In the genomic region with DNA sequence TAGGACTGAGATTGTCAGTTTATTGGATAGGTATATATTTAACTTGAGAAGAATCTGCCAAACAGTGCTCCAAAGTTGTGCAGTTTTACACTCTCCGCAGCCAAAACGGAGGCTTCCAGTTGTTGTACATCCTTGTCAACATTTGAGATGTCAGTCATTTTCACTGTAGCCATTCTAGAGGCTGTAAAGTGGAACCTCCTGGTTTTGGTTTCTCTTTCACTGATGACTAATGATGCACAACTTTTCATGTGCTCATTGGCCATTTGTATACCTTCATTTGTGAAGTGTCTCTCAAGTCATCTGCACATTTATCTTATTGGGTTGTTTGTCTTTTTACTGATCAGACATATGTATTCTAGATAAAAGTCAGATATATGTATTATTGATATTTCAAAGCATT, we compare ENCODE assay signal across 9 cellular contexts. TPM values are rescaled to one million over a fixed set of nuclear protein-coding genes. Genes with fewer than 3 reads are reported as not detected.
DNase-seq lines count a peak whose midpoint lies in the region; ATAC-seq and TF ChIP-seq lines count a peak whose summit lies in the region.
"Not testable (repeated sequence)": the region's sequence is repeated elsewhere in the genome, so short reads cannot be mapped to it uniquely, and the experiment has no call there.
"Had no signal": no experiment of that assay in that cellular context is flagged by ENCODE, and none has a peak within 500 bp of the region (broad histone marks: within the 10 kb centered on the region; RNA-seq: fewer than 3 reads in every experiment).

No MANE protein-coding gene starts in this region.

- not testable (repeated sequence) for DNase-seq in activated CD8-positive, alpha-beta T cell treated with anti-CD3 and anti-CD28 coated beads for 36 hours; foreskin keratinocyte

- H3K36me3 Mint-ChIP-seq in activated CD8-positive, alpha-beta T cell treated with anti-CD3 and anti-CD28 coated beads for 36 hours (ENCODE audit: low read depth): not testable (repeated sequence)

- H3K9me3 Mint-ChIP-seq in activated CD8-positive, alpha-beta T cell treated with anti-CD3 and anti-CD28 coated beads for 36 hours: not testable (repeated sequence)

- H3K27me3 Mint-ChIP-seq in activated CD8-positive, alpha-beta T cell treated with anti-CD3 and anti-CD28 coated beads for 36 hours: not testable (repeated sequence)

- POLR2A ChIA-PET in activated CD8-positive, alpha-beta T cell treated with anti-CD3 and anti-CD28 coated beads for 36 hours (lab: Charles Lee): not testable (repeated sequence)

- not testable (repeated sequence) for H3K27me3 ChIP-seq in foreskin keratinocyte

- H3K4me3 Mint-ChIP-seq in activated CD8-positive, alpha-beta T cell treated with anti-CD3 and anti-CD28 coated beads for 36 hours: not testable (repeated sequence)

- CTCF ChIA-PET in activated CD8-positive, alpha-beta T cell treated with anti-CD3 and anti-CD28 coated beads for 36 hours (lab: Charles Lee): not testable (repeated sequence)

- not testable (repeated sequence) for H3K27ac ChIP-seq in foreskin keratinocyte

- H3K4me1 Mint-ChIP-seq in activated CD8-positive, alpha-beta T cell treated with anti-CD3 and anti-CD28 coated beads for 36 hours (ENCODE audit: low read depth): not testable (repeated sequence)

- not testable (repeated sequence) for TF ChIP-seq CTCF in activated CD8-positive, alpha-beta T cell treated with anti-CD3 and anti-CD28 coated beads for 36 hours (IDR thresholded peaks at IDR 0.05); foreskin keratinocyte (conservative IDR thresholded peaks at IDR 0.05)

- not testable (repeated sequence) for H3K4me1 ChIP-seq in foreskin keratinocyte

- peak; percentile 50 for ATAC-seq in GM18868 (IDR thresholded peaks at IDR 0.05; ENCODE audit: unreplicated experiment)
- peak; percentile 48 for ATAC-seq in GM19468 (IDR thresholded peaks at IDR 0.05; ENCODE audit: extremely low read depth, unreplicated experiment)
- peak; percentile 52 for ATAC-seq in HG02588 (IDR thresholded peaks at IDR 0.05; ENCODE audit: unreplicated experiment)
- peak; percentile 77 for ATAC-seq in HG02981 (IDR thresholded peaks at IDR 0.05; ENCODE audit: unreplicated experiment)
- peak; percentile 47 for ATAC-seq in HG03469 (IDR thresholded peaks at IDR 0.05; ENCODE audit: unreplicated experiment)
- peak; percentile 85 for ATAC-seq in activated CD8-positive, alpha-beta T cell treated with anti-CD3 and anti-CD28 coated beads for 36 hours
- peak; percentile 49 for ATAC-seq in foreskin keratinocyte

- not testable (repeated sequence) for H3K27ac Mint-ChIP-seq in activated CD8-positive, alpha-beta T cell treated with anti-CD3 and anti-CD28 coated beads for 36 hours

- intact Hi-C loops in activated CD8-positive, alpha-beta T cell treated with anti-CD3 and anti-CD28 coated beads for 36 hours (cut with micrococcal nuclease): not testable (repeated sequence)

RNA-seq across cellular contexts. Expression of a gene that starts 22.5 kb away (rescaled TPM):
- under 1 TPM; 0.16 TPM for total RNA-seq in activated CD8-positive, alpha-beta T cell treated with anti-CD3 and anti-CD28 coated beads for 36 hours
- not detected in 2 replicates for total RNA-seq in foreskin keratinocyte
- polyA plus RNA-seq in foreskin keratinocyte: not detected in 2 replicates
- total RNA-seq: M059J had no signal
- polyA plus RNA-seq: SK-N-SH had no signal
